Comparison of ENCODE assay signal across 27 cellular contexts in genomic region chr10:77804371-77804770, GRCh38.
"Had no signal": no experiment of that assay in that cellular context is flagged by ENCODE, and none has a peak within 500 bp of the region (broad histone marks: within the 10 kb centered on the region; RNA-seq: fewer than 3 reads in every experiment).

No MANE protein-coding gene starts in this region.

- H3K4me1 Mint-ChIP-seq: endodermal cell had no signal

- H3K4me1 ChIP-seq: colonic mucosa, gastrocnemius medialis, pancreas, right lobe of liver had no signal

- H3K36me3 ChIP-seq: neutrophil had no signal

- H3K4me3 ChIP-seq: colonic mucosa, gastrocnemius medialis, lung, pancreas, right lobe of liver, thyroid gland had no signal

- H3K4me3 Mint-ChIP-seq: dendritic cell treated with granulocyte-macrophage colony-stimulating factor and Interleukin-4, amounts not matched to agents 40 ng/mL and 50 ng/mL, for 4 days; endodermal cell; memory B cell; natural killer cell; stimulated activated naive CD8-positive, alpha-beta T cell treated with anti-CD3 and anti-CD28 coated beads, Interleukin-15, amount 100 ng/mL, for 72 hours; type B pancreatic cell had no signal

- H3K27me3 Mint-ChIP-seq: dendritic cell treated with granulocyte-macrophage colony-stimulating factor and Interleukin-4, amounts not matched to agents 40 ng/mL and 50 ng/mL, for 4 days; memory B cell; progenitor cell of endocrine pancreas; type B pancreatic cell had no signal

- H3K9me3 ChIP-seq: colonic mucosa, gastrocnemius medialis, neutrophil, pancreas, right lobe of liver, thyroid gland had no signal

- DNase-seq: colonic mucosa; effector CD8-positive, alpha-beta T cell; endodermal cell; foreskin fibroblast; gastrocnemius medialis; head of caudate nucleus; left ventricle myocardium superior; natural killer cell; pancreas; right lobe of liver; small intestine; stimulated activated CD4-positive, alpha-beta T cell treated with anti-CD3 and anti-CD28 coated beads, Interleukin-12 subunit alpha, Interleukin-12 subunit beta, amount 100 ng/mL, for 4 hours; stimulated activated CD4-positive, alpha-beta T cell treated with anti-CD3 and anti-CD28 coated beads, Interleukin-1b, Interleukin-23, amount 100 ng/mL, for 48 hours; stimulated activated CD4-positive, alpha-beta T cell treated with anti-CD3 and anti-CD28 coated beads, Interleukin-4, amount 100 ng/mL, for 1 hour; stimulated activated CD8-positive, alpha-beta memory T cell treated with anti-CD3 and anti-CD28 coated beads, Interleukin-4, amount 100 ng/mL, for 48 hours; stimulated activated naive CD4-positive, alpha-beta T cell; stimulated activated naive CD8-positive, alpha-beta T cell treated with anti-CD3 and anti-CD28 coated beads, Interleukin-15, amount 100 ng/mL, for 72 hours had no signal

- H3K27ac Mint-ChIP-seq: dendritic cell treated with granulocyte-macrophage colony-stimulating factor and Interleukin-4, amounts not matched to agents 40 ng/mL and 50 ng/mL, for 4 days; endodermal cell; memory B cell; natural killer cell; progenitor cell of endocrine pancreas; stimulated activated naive CD8-positive, alpha-beta T cell treated with anti-CD3 and anti-CD28 coated beads, Interleukin-15, amount 100 ng/mL, for 72 hours; type B pancreatic cell had no signal

- FAIRE-seq: keratinocyte, pancreas, small intestine had no signal

- H3K27ac ChIP-seq: colonic mucosa, epithelial cell of prostate, gastrocnemius medialis, neutrophil, pancreas, right lobe of liver, thyroid gland had no signal

- H3K9me3 Mint-ChIP-seq: dendritic cell treated with granulocyte-macrophage colony-stimulating factor and Interleukin-4, amounts not matched to agents 40 ng/mL and 50 ng/mL, for 4 days; endodermal cell; memory B cell; natural killer cell; stimulated activated naive CD8-positive, alpha-beta T cell treated with anti-CD3 and anti-CD28 coated beads, Interleukin-15, amount 100 ng/mL, for 72 hours; type B pancreatic cell had no signal

- H3K27me3 ChIP-seq: colonic mucosa, gastrocnemius medialis, neutrophil, pancreas, right lobe of liver, thyroid gland had no signal

- ATAC-seq: esophagus mucosa; gastrocnemius medialis; left ventricle myocardium superior; natural killer cell; pancreas; right lobe of liver; stimulated activated naive CD8-positive, alpha-beta T cell treated with anti-CD3 and anti-CD28 coated beads, Interleukin-15, amount 100 ng/mL, for 72 hours had no signal

- H3K36me3 Mint-ChIP-seq: memory B cell had no signal
